Comparison of ENCODE assay signal across 14 cellular contexts in the genomic region with DNA sequence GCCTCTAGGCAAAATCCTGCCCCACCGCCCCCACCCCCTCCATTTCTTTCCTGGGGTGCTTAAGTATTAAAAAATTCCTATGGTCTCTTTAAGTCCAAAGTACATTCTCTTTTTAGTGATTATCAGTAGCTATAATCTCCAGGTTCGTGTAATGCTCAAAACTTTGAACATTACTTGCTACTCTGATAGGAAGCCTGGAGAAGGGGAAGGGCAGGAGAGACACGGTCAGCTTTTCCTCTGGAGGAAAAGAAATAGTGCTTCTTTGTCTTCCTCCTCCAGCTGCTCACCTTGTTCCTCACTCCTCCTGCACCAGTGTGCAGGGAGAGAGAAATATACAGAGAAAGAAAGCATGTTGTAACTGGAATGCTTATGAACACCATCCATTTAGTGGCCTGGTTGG.
DNase-seq lines count a peak whose midpoint lies in the region; ATAC-seq and TF ChIP-seq lines count a peak whose summit lies in the region.
"Had no signal": no experiment of that assay in that cellular context is flagged by ENCODE, and none has a peak within 500 bp of the region (broad histone marks: within the 10 kb centered on the region; RNA-seq: fewer than 3 reads in every experiment).

No MANE protein-coding gene starts in this region.

- no peaks in the 10 kb centered on the region for H3K79me2 ChIP-seq in smooth muscle cell (ENCODE audit: low read depth)

- H2AFZ ChIP-seq in smooth muscle cell (ENCODE audit: low read depth): peak overlapping the region; percentile 4

- H3K27me3 ChIP-seq in colonic mucosa (no peaks in the 10 kb centered on the region), smooth muscle cell (ENCODE audit: low read depth) (no peaks in the 10 kb centered on the region)

- no peak for TF ChIP-seq CTCF in colonic mucosa (IDR thresholded peaks at IDR 0.05)
- no peak for TF ChIP-seq CTCF in mucosa of descending colon (IDR thresholded peaks at IDR 0.05)
- TF ChIP-seq CTCF in smooth muscle cell (IDR thresholded peaks at IDR 0.05; ENCODE audit: borderline replicate concordance, insufficient read depth, poor library complexity, severe bottlenecking): no peak

- H3K4me3 ChIP-seq in colonic mucosa (no peak overlapping the region), mucosa of descending colon (no peak overlapping the region), smooth muscle cell (no peak overlapping the region)
- H3K4me3 ChIP-seq: HAP-1 had no signal

- intact Hi-C loops in colonic mucosa (cut with DNase I): no loop called here
- intact Hi-C loops in mucosa of descending colon (cut with DNase I, micrococcal nuclease): no loop called here

- H3K4me2 ChIP-seq in smooth muscle cell: no peak overlapping the region

- H3K27ac ChIP-seq in colonic mucosa (peak overlapping the region; percentile 3), smooth muscle cell (ENCODE audit: low read depth) (no peak overlapping the region)

- H3F3A ChIP-seq in smooth muscle cell (ENCODE audit: low read depth): no peaks in the 10 kb centered on the region

- H3K9ac ChIP-seq in colonic mucosa (ENCODE audit: low read depth in 2 of 2, low read length in 2 of 2): no peak overlapping the region
- no peak overlapping the region for H3K9ac ChIP-seq in smooth muscle cell (ENCODE audit: low read depth)

- ATAC-seq in mucosa of descending colon (peak; percentile 59), GM19023 (IDR thresholded peaks at IDR 0.05; ENCODE audit: unreplicated experiment) (no peak), GM18870 (IDR thresholded peaks at IDR 0.05; ENCODE audit: unreplicated experiment) (no peak), GM18867 (IDR thresholded peaks at IDR 0.05; ENCODE audit: unreplicated experiment) (no peak)
- ATAC-seq: CD8-positive, alpha-beta T cell had no signal

- H3K36me3 ChIP-seq in colonic mucosa: no peaks in the 10 kb centered on the region
- H3K36me3 ChIP-seq in mucosa of descending colon (ENCODE audit: low read depth): no peaks in the 10 kb centered on the region
- H3K36me3 ChIP-seq in smooth muscle cell (ENCODE audit: low read depth): no peaks in the 10 kb centered on the region
- H3K36me3 ChIP-seq: HAP-1 had no signal

- H3K4me1 ChIP-seq in colonic mucosa (no peaks in the 10 kb centered on the region), mucosa of descending colon (ENCODE audit: low read depth) (no peaks in the 10 kb centered on the region), smooth muscle cell (ENCODE audit: low read depth) (no peaks in the 10 kb centered on the region)
- H3K4me1 ChIP-seq: HAP-1 had no signal

- H3K9me3 ChIP-seq in colonic mucosa: no peaks in the 10 kb centered on the region
- H3K9me3 ChIP-seq in mucosa of descending colon: no peaks in the 10 kb centered on the region
- no peaks in the 10 kb centered on the region for H3K9me3 ChIP-seq in smooth muscle cell (replicated peaks; ENCODE audit: low read depth)
- H3K9me3 ChIP-seq: HAP-1 had no signal

- 73% methylated on average over 3 of the region's 3 CpGs for WGBS in smooth muscle cell (ENCODE audit: low lambda C conversion rate)

- DNase-seq in HT-29 (ENCODE audit: low spot score) (peak; percentile 56), colonic mucosa (no peak), mucosa of descending colon (no peak), smooth muscle cell (lab: John Stamatoyannopoulos, UW; ENCODE audit: unreplicated experiment) (no peak), putamen (ENCODE audit: low spot score) (no peak)
- DNase-seq: CD8-positive, alpha-beta T cell; COR-L47; DMS53; GF-D8; GOT3 had no signal

- no peaks in the 10 kb centered on the region for H4K20me1 ChIP-seq in smooth muscle cell (ENCODE audit: low read depth)
